In genomic region chr2:14194233-14194632, GRCh38 we compare ENCODE assay signal across 1 cellular context.
TF ChIP-seq lines count a peak whose summit lies in the region.

No MANE protein-coding gene starts in this region.

TF ChIP-seq in GM23338, 12 proteins besides CTCF, POLR2A, EP300 and RAD21 (continued from another document):
- TF ChIP-seq ETS1 (IDR thresholded peaks at IDR 0.05) (no peak), ZNF331 (CRISPR knock-in tag; IDR thresholded peaks at IDR 0.05; ENCODE audit: low read depth) (no peak), STAT1 (IDR thresholded peaks at IDR 0.05; ENCODE audit: unreplicated experiment) (no peak), CREB1 (CRISPR knock-in tag; IDR thresholded peaks at IDR 0.05; ENCODE audit: low read depth) (no peak), JUNB (IDR thresholded peaks at IDR 0.05; ENCODE audit: unreplicated experiment) (no peak), POLR2AphosphoS5 (IDR thresholded peaks at IDR 0.05; ENCODE audit: low read depth) (no peak)
